ENCODE assay signal across 16 cellular contexts in the genomic region with DNA sequence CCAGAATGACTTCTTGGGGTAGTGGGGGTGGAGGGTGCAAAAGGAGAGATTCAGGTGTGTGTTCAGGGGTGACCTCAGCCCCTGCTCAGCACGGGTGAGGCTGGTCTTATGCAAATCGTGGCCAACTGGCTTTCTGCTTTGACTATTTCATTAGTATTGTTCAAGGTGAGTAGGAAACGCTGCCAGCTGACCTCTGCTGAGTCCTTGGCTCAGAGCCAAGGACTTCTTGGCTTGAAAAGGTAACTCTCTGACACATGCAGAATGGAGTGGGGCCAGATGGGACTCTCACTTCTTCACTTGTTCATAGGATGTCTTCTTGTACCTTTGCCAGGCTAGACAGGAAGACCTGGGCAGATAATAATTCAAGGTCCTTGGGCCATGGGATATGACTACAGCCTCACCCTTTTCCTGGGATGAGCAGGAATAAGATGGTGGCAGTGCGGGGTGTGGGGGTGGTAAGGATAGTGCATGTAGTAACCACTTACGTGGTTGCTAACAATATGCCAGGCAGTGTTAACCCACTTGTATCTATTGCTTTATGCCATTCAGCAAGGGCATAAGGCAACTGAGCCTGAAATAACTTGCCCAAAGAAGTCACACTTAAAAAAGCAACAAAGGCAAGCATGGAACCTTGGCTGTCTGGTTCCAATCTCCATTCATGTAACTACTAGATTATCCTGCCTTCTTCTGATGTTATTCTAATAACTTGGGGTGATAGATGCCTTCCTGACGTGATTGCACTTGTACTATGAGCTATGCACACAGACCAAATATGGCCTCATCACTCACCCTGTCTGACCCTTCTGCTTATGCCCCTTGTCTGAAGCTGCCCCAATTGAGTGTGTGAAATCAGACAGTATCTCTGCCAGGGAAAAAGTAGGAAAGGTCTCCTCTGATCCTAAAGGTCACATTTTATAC.
DNase-seq lines count a peak whose midpoint lies in the region; ATAC-seq and TF ChIP-seq lines count a peak whose summit lies in the region.
"Had no signal": no experiment of that assay in that cellular context is flagged by ENCODE, and none has a peak within 500 bp of the region (broad histone marks: within the 10 kb centered on the region; RNA-seq: fewer than 3 reads in every experiment).

No MANE protein-coding gene starts in this region.

- H3K27ac ChIP-seq in VCaP (peak overlapping the region; percentile 88), right lobe of liver (no peak overlapping the region), aorta (ENCODE audit: low read depth in 1 of 2, low read length in 2 of 2) (peak overlapping the region in 1 of 2 donors; percentile 81)
- H3K27ac ChIP-seq: BLaER1 treated with 17β-estradiol and CSF1 and Interleukin-3, amounts not matched to agents 10 nM and 100 nM; upper lobe of left lung had no signal

- no peaks in the 10 kb centered on the region for H3K4me1 Mint-ChIP-seq in nephron progenitor cell

- DNase-seq in DMS53 (lab: John Stamatoyannopoulos, UW), result peak; percentile 57
- DNase-seq in NCI-H128 (lab: John Stamatoyannopoulos, UW; ENCODE audit: unreplicated experiment), result peak; percentile 22
- DNase-seq in right lobe of liver, result peak in 1 of 3 donors; percentile 71
- no peak for DNase-seq in activated CD8-positive, alpha-beta memory T cell treated with anti-CD3 and anti-CD28 coated beads, Interleukin-2, amount 50 U/mL, for 48 hours
- no peak for DNase-seq in activated naive CD4-positive, alpha-beta T cell treated with anti-CD3 and anti-CD28 coated beads, Interleukin-2, amount 50 U/mL, for 72 hours (ENCODE audit: low spot score in 2 of 2)
- DNase-seq in aorta, result no peak
- DNase-seq in nephron progenitor cell, result no peak
- DNase-seq: amygdala; effector memory CD8-positive, alpha-beta T cell; head of caudate nucleus; IMR-90; OCI-M1 had no signal

- intact Hi-C loops in right lobe of liver (cut with DNase I) (no loop called here), aorta (cut with DNase I) (no loop called here)

- TF ChIP-seq CTCF in VCaP (conservative IDR thresholded peaks at IDR 0.05) (no peak), right lobe of liver (IDR thresholded peaks at IDR 0.05) (no peak), nephron progenitor cell (IDR thresholded peaks at IDR 0.05) (no peak)

- no peak for TF ChIP-seq POLR2A in right lobe of liver (IDR thresholded peaks at IDR 0.05)

- H3K36me3 ChIP-seq in right lobe of liver (peaks cover 0 to 14% (median 2%) of the 10 kb centered on the region in 4 donors), aorta (ENCODE audit: control insufficient read depth in 1 of 2, insufficient read depth in 2 of 2, low read length in 1 of 2) (peaks cover 0 to 3% of the 10 kb centered on the region in 2 donors)
- H3K36me3 ChIP-seq: BLaER1 treated with 17β-estradiol and CSF1 and Interleukin-3, amounts not matched to agents 10 nM and 100 nM had no signal

- H3K27me3 ChIP-seq in right lobe of liver (no peaks in the 10 kb centered on the region), aorta (ENCODE audit: control insufficient read depth in 1 of 2, insufficient read depth in 2 of 2, low read length in 1 of 2) (no peaks in the 10 kb centered on the region)
- H3K27me3 ChIP-seq: BLaER1 treated with 17β-estradiol and CSF1 and Interleukin-3, amounts not matched to agents 10 nM and 100 nM; upper lobe of left lung had no signal

- H3K4me3 ChIP-seq in right lobe of liver (no peak overlapping the region), aorta (ENCODE audit: low read length in 2 of 2) (no peak overlapping the region)
- H3K4me3 ChIP-seq: BLaER1 treated with 17β-estradiol and CSF1 and Interleukin-3, amounts not matched to agents 10 nM and 100 nM; upper lobe of left lung had no signal

- H3K4me3 Mint-ChIP-seq in nephron progenitor cell, result no peak overlapping the region
- H3K4me3 Mint-ChIP-seq: effector memory CD8-positive, alpha-beta T cell had no signal

- peaks cover 0 to 7% of the 10 kb centered on the region in 2 donors for H3K9me3 Mint-ChIP-seq in activated naive CD4-positive, alpha-beta T cell treated with anti-CD3 and anti-CD28 coated beads, Interleukin-2, amount 50 U/mL, for 72 hours
- no peaks in the 10 kb centered on the region for H3K9me3 Mint-ChIP-seq in nephron progenitor cell
- H3K9me3 Mint-ChIP-seq: effector memory CD8-positive, alpha-beta T cell had no signal

- peak; percentile 78 to 92 (median 88) for ATAC-seq in right lobe of liver
- no peak for ATAC-seq in activated naive CD4-positive, alpha-beta T cell treated with anti-CD3 and anti-CD28 coated beads, Interleukin-2, amount 50 U/mL, for 72 hours
- no peak for ATAC-seq in aorta (ENCODE audit: low FRiP score)
- ATAC-seq: effector memory CD8-positive, alpha-beta T cell; sciatic nerve had no signal

- H3K36me3 Mint-ChIP-seq in activated naive CD4-positive, alpha-beta T cell treated with anti-CD3 and anti-CD28 coated beads, Interleukin-2, amount 50 U/mL, for 72 hours, result no peaks in the 10 kb centered on the region
- H3K36me3 Mint-ChIP-seq in nephron progenitor cell (ENCODE audit: low read depth), result no peaks in the 10 kb centered on the region

- no peaks in the 10 kb centered on the region for H3K9me3 ChIP-seq in right lobe of liver
- no peaks in the 10 kb centered on the region for H3K9me3 ChIP-seq in aorta (ENCODE audit: control insufficient read depth, low read length)
- H3K9me3 ChIP-seq: BLaER1 treated with 17β-estradiol and CSF1 and Interleukin-3, amounts not matched to agents 10 nM and 100 nM; upper lobe of left lung had no signal

- 65% methylated on average over 4 of the region's 6 CpGs for WGBS in right lobe of liver (ENCODE audit: insufficient coverage, low coverage, low lambda C conversion rate, missing lambda C conversion rate)
- WGBS in aorta, 2 donors, result 70 to 76% methylated on average over 6 of the region's 6 CpGs

- H3K4me1 ChIP-seq in right lobe of liver (peaks cover 0 to 10% (median 0%) of the 10 kb centered on the region in 4 donors), aorta (ENCODE audit: control insufficient read depth in 1 of 2, insufficient read depth in 2 of 2, low read length in 2 of 2) (peaks cover 3 to 8% of the 10 kb centered on the region in 2 donors)

- H3K27me3 Mint-ChIP-seq in nephron progenitor cell (ENCODE audit: low read depth, poor library complexity), result no peaks in the 10 kb centered on the region
- H3K27me3 Mint-ChIP-seq: effector memory CD8-positive, alpha-beta T cell had no signal

- H3K27ac Mint-ChIP-seq in activated naive CD4-positive, alpha-beta T cell treated with anti-CD3 and anti-CD28 coated beads, Interleukin-2, amount 50 U/mL, for 72 hours, result no peak overlapping the region
- H3K27ac Mint-ChIP-seq in nephron progenitor cell, result no peak overlapping the region
- H3K27ac Mint-ChIP-seq: effector memory CD8-positive, alpha-beta T cell had no signal

Comparison
In these comparisons a context has a peak if more than half of its experiments do, and no peak if none do; other contexts are left out.
1. DNase-seq: peak in DMS53 (single experiment) and NCI-H128 (single experiment); none in activated CD8-positive, alpha-beta memory T cell treated with anti-CD3 and anti-CD28 coated beads, Interleukin-2, amount 50 U/mL, for 48 hours (single experiment), activated naive CD4-positive, alpha-beta T cell treated with anti-CD3 and anti-CD28 coated beads, Interleukin-2, amount 50 U/mL, for 72 hours (0 of 2), aorta (0 of 2) and nephron progenitor cell (single experiment).
2. ATAC-seq: peak in right lobe of liver (4 of 4); none in activated naive CD4-positive, alpha-beta T cell treated with anti-CD3 and anti-CD28 coated beads, Interleukin-2, amount 50 U/mL, for 72 hours (0 of 2) and aorta (single experiment).